17 cellular contexts compared by ENCODE assay signal in genomic region chr2:107772380-107772779, GRCh38. TPM values are rescaled to one million over a fixed set of nuclear protein-coding genes. Genes with fewer than 3 reads are reported as not detected.
DNase-seq lines count a peak whose midpoint lies in the region; ATAC-seq and TF ChIP-seq lines count a peak whose summit lies in the region.
"Had no signal": no experiment of that assay in that cellular context is flagged by ENCODE, and none has a peak within 500 bp of the region (broad histone marks: within the 10 kb centered on the region; RNA-seq: fewer than 3 reads in every experiment).

No MANE protein-coding gene starts in this region.

- CTCF ChIA-PET in GM10248 (lab: Yijun Ruan, JAX): no interaction called here

- no peak for TF ChIP-seq CTCF in GM10248 (IDR thresholded peaks at IDR 0.05; ENCODE audit: control extremely low read depth, extremely low read depth, low read depth, missing control alignments)

- no peak overlapping the region for H3K4me3 Mint-ChIP-seq in activated T-helper 17 cell treated with anti-CD3 and anti-CD28 coated beads, Interleukin-2, amount 50 U/mL, for 72 hours
- H3K4me3 Mint-ChIP-seq: CD4-positive, alpha-beta memory T cell had no signal

- no peaks in the 10 kb centered on the region for H3K36me3 Mint-ChIP-seq in activated T-helper 17 cell treated with anti-CD3 and anti-CD28 coated beads, Interleukin-2, amount 50 U/mL, for 72 hours (ENCODE audit: low read depth)
- H3K36me3 Mint-ChIP-seq: CD4-positive, alpha-beta memory T cell had no signal

- peaks cover 10% of the 10 kb centered on the region for H3K27me3 Mint-ChIP-seq in activated T-helper 17 cell treated with anti-CD3 and anti-CD28 coated beads, Interleukin-2, amount 50 U/mL, for 72 hours

- DNase-seq in DMS153 (lab: John Stamatoyannopoulos, UW): peak; percentile 77
- peak; percentile 86 for DNase-seq in NCI-H1105 treated with DMSO at 0.1 percent for 48 hours (lab: John Stamatoyannopoulos, UW)
- peak; percentile 71 for DNase-seq in NCI-H69 (lab: John Stamatoyannopoulos, UW)
- peak; percentile 29 for DNase-seq in epithelial cell of prostate (ENCODE audit: low read depth, low spot score)
- DNase-seq in activated naive CD4-positive, alpha-beta T cell treated with Interleukin-2 at 50 U/mL for 16 hours: no peak
- no peak for DNase-seq in GM10248 (ENCODE audit: extremely low spot score)
- DNase-seq: CD4-positive, alpha-beta memory T cell; GF-D8; NCI-H1436; NCI-H2029; NCI-H524; OCI-M1; SJCRH30 had no signal

- no peaks in the 10 kb centered on the region for H3K4me1 Mint-ChIP-seq in activated T-helper 17 cell treated with anti-CD3 and anti-CD28 coated beads, Interleukin-2, amount 50 U/mL, for 72 hours
- H3K4me1 Mint-ChIP-seq: CD4-positive, alpha-beta memory T cell had no signal

- POLR2A ChIA-PET in GM10248 (lab: Yijun Ruan, JAX): no interaction called here

- no peak overlapping the region for H3K27ac Mint-ChIP-seq in activated T-helper 17 cell treated with anti-CD3 and anti-CD28 coated beads, Interleukin-2, amount 50 U/mL, for 72 hours
- H3K27ac Mint-ChIP-seq: CD4-positive, alpha-beta memory T cell had no signal

- no peak for ATAC-seq in activated T-helper 17 cell treated with anti-CD3 and anti-CD28 coated beads, Interleukin-2, amount 50 U/mL, for 72 hours (replicated peaks)
- no peak for ATAC-seq in GM18867 (IDR thresholded peaks at IDR 0.05; ENCODE audit: unreplicated experiment)

- H3K27ac ChIP-seq in epithelial cell of prostate: no peak overlapping the region
- H3K27ac ChIP-seq: 22Rv1, SJCRH30 had no signal

- H3K9me3 Mint-ChIP-seq in activated T-helper 17 cell treated with anti-CD3 and anti-CD28 coated beads, Interleukin-2, amount 50 U/mL, for 72 hours: no peaks in the 10 kb centered on the region

RNA-seq across cellular contexts. Expression of gene RGPD4, which starts 54.3 kb away (rescaled TPM):
- total RNA-seq in activated T-helper 17 cell treated with anti-CD3 and anti-CD28 coated beads, Interleukin-2, amount 50 U/mL, for 72 hours: not detected
- total RNA-seq: H1, SJCRH30 had no signal

Comparison
In these comparisons a context has a peak if more than half of its experiments do, and no peak if none do; other contexts are left out.
1. DNase-seq: peak in DMS153 (single experiment), NCI-H1105 treated with DMSO at 0.1 percent for 48 hours (single experiment), NCI-H69 (single experiment) and epithelial cell of prostate (single experiment); none in activated naive CD4-positive, alpha-beta T cell treated with Interleukin-2 at 50 U/mL for 16 hours (single experiment) and GM10248 (single experiment).